8 cellular contexts compared by ENCODE assay signal in genomic region chr10:62594093-62594520, GRCh38.
DNase-seq lines count a peak whose midpoint lies in the region; ATAC-seq and TF ChIP-seq lines count a peak whose summit lies in the region.

No MANE protein-coding gene starts in this region.

- peak; percentile 68 for ATAC-seq in GM18520 (IDR thresholded peaks at IDR 0.05; ENCODE audit: unreplicated experiment)
- peak; percentile 71 for ATAC-seq in HG03095 (IDR thresholded peaks at IDR 0.05; ENCODE audit: unreplicated experiment)
- ATAC-seq in HG02981 (IDR thresholded peaks at IDR 0.05; ENCODE audit: unreplicated experiment): no peak

- H3K9me3 ChIP-seq in Peyer's patch: no peaks in the 10 kb centered on the region
- H3K9me3 ChIP-seq in parathyroid adenoma (ENCODE audit: control insufficient read depth, low read length): no peaks in the 10 kb centered on the region

- TF ChIP-seq CTCF in Peyer's patch (IDR thresholded peaks at IDR 0.05): peak; percentile 70 to 88 (median 82)
- peak; percentile 87 for TF ChIP-seq CTCF in parathyroid adenoma (IDR thresholded peaks at IDR 0.05)

- H3K27me3 ChIP-seq in Peyer's patch (no peaks in the 10 kb centered on the region), parathyroid adenoma (ENCODE audit: control insufficient read depth, insufficient read depth, low read length) (no peaks in the 10 kb centered on the region)

- H3K27ac ChIP-seq in Peyer's patch (no peak overlapping the region), parathyroid adenoma (no peak overlapping the region)

- DNase-seq in AG20443 (ENCODE audit: low spot score) (peak; percentile 73), Peyer's patch (peak; percentile 57 to 78 (median 66)), glomerular visceral epithelial cell (ENCODE audit: extremely low spot score) (peak; percentile 66)
- DNase-seq in activated naive CD4-positive, alpha-beta T cell treated with Interleukin-2 at 50 U/mL for 16 hours: peak; percentile 60

- H3K4me2 ChIP-seq in parathyroid adenoma (ENCODE audit: low read length): no peak overlapping the region

- H3K4me3 ChIP-seq in Peyer's patch (no peak overlapping the region), parathyroid adenoma (ENCODE audit: low read depth, low read length) (no peak overlapping the region)

- no peaks in the 10 kb centered on the region for H3K36me3 ChIP-seq in Peyer's patch
- no peaks in the 10 kb centered on the region for H3K36me3 ChIP-seq in parathyroid adenoma (ENCODE audit: control insufficient read depth, insufficient read depth, low read length)

- H3K9ac ChIP-seq in parathyroid adenoma: no peak overlapping the region

- no peak for TF ChIP-seq POLR2A in Peyer's patch (IDR thresholded peaks at IDR 0.05)

- H3K4me1 ChIP-seq in Peyer's patch (no peaks in the 10 kb centered on the region), parathyroid adenoma (no peaks in the 10 kb centered on the region)

- no peak overlapping the region for H2AFZ ChIP-seq in parathyroid adenoma

- H3K79me2 ChIP-seq in parathyroid adenoma: no peaks in the 10 kb centered on the region
